Comparison of ENCODE assay signal across 1 cellular context in genomic region chr13:97921146-97921776, GRCh38.
TF ChIP-seq lines count a peak whose summit lies in the region.

No MANE protein-coding gene starts in this region.

TF ChIP-seq in IMR-90, 13 proteins besides CTCF, POLR2A, EP300 and RAD21 (continued from another document):
- TF ChIP-seq, protein P1, sequence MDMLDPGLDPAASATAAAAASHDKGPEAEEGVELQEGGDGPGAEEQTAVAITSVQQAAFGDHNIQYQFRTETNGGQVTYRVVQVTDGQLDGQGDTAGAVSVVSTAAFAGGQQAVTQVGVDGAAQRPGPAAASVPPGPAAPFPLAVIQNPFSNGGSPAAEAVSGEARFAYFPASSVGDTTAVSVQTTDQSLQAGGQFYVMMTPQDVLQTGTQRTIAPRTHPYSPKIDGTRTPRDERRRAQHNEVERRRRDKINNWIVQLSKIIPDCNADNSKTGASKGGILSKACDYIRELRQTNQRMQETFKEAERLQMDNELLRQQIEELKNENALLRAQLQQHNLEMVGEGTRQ (IDR thresholded peaks at IDR 0.05; ENCODE audit: low read depth, low read length): no peak
- no peak for TF ChIP-seq MXI1 (IDR thresholded peaks at IDR 0.05; ENCODE audit: borderline replicate concordance, low read depth, low read length)
- no peak for TF ChIP-seq RCOR1 (IDR thresholded peaks at IDR 0.05; ENCODE audit: insufficient replicate concordance, low read length)
- no peak for TF ChIP-seq MAZ (IDR thresholded peaks at IDR 0.05; ENCODE audit: borderline replicate concordance, low read depth, low read length)
- no peak for TF ChIP-seq FOS (IDR thresholded peaks at IDR 0.05; ENCODE audit: low read depth, low read length)
- no peak for TF ChIP-seq RFX5 (IDR thresholded peaks at IDR 0.05; ENCODE audit: low read depth, low read length)
- no peak for TF ChIP-seq MAFK (IDR thresholded peaks at IDR 0.05; ENCODE audit: low read depth, low read length)
- TF ChIP-seq SMC3 (IDR thresholded peaks at IDR 0.05; ENCODE audit: low read depth, low read length): no peak
- TF ChIP-seq NFE2L2 (IDR thresholded peaks at IDR 0.05; ENCODE audit: low read depth, low read length): no peak
- TF ChIP-seq CEBPB (IDR thresholded peaks at IDR 0.05; ENCODE audit: low read depth, low read length): no peak
